Comparison of ENCODE assay signal across 11 cellular contexts in the genomic region with DNA sequence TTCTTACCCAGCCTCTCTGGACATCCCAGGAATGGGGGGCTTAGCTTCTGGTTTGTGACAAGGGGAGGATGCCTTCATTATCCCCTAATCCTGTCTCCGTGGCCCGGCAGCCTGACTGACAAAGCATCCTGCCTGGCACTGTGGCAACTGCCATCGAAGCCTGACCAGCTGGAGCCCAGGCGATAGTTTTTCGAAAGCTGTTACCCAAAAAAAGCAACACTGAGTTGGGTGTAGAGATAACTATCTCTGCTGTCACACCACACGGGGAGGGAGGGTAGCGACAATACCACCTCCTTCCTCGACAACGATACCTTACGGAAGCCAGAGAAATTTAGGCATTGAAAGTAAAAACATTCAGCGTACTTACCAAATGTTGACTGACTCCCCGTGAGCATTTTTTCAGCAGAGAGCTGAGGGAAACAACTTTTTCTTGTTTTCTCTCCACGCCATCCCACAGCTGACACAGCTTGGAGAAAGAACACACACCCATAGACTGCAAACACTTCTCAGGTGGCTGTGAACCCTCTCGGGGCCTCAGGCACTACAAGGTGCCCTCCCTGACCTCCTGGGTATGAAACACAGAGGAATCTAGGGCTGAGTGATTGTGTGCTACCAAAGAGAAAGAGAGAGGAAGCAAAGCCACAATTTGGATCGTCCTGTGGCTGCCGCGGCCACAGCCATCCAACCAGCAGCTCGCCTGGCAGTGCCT.
DNase-seq lines count a peak whose midpoint lies in the region; ATAC-seq lines count a peak whose summit lies in the region.
"Had no signal": no experiment of that assay in that cellular context is flagged by ENCODE, and none has a peak within 500 bp of the region (broad histone marks: within the 10 kb centered on the region; RNA-seq: fewer than 3 reads in every experiment).

No MANE protein-coding gene starts in this region.

- POLR2A ChIA-PET in activated CD4-positive, alpha-beta memory T cell treated with anti-CD3 and anti-CD28 coated beads, Interleukin-2, amount 10 ng/mL, durations not matched to agents 7 days and 5 days (lab: Charles Lee): interaction anchor here (0.8 to 2.2 kb wide), 12 partner anchors 10 to 269 kb away, joined by 3 to 11 read pairs (median 4); no protein-coding TSS in a partner anchor
- POLR2A ChIA-PET in activated naive CD8-positive, alpha-beta T cell treated with anti-CD3 and anti-CD28 coated beads, Interleukin-2, amount 10 ng/mL, durations not matched to agents 7 days and 5 days (lab: Charles Lee): interaction anchor here (0.6 to 0.7 kb wide), 3 partner anchors 30 to 446 kb away, joined by 3 to 5 read pairs (median 3); no protein-coding TSS in a partner anchor

- H4K20me1 ChIP-seq in GM23248 (ENCODE audit: insufficient read depth): no peaks in the 10 kb centered on the region

- H3K9me3 ChIP-seq in KOPT-K1 (ENCODE audit: insufficient read depth, low read length, poor library complexity, severe bottlenecking): no peaks in the 10 kb centered on the region
- no peaks in the 10 kb centered on the region for H3K9me3 ChIP-seq in GM23248 (ENCODE audit: low read depth)

- peak overlapping the region; percentile 53 for H3K4me3 Mint-ChIP-seq in activated CD4-positive, alpha-beta memory T cell treated with anti-CD3 and anti-CD28 coated beads, Interleukin-2, amount 10 ng/mL, durations not matched to agents 7 days and 5 days
- H3K4me3 Mint-ChIP-seq in activated naive CD8-positive, alpha-beta T cell treated with anti-CD3 and anti-CD28 coated beads, Interleukin-2, amount 10 ng/mL, durations not matched to agents 7 days and 5 days: peak overlapping the region; percentile 75
- H3K4me3 Mint-ChIP-seq: memory B cell had no signal

- no peaks in the 10 kb centered on the region for H3K36me3 Mint-ChIP-seq in activated CD4-positive, alpha-beta memory T cell treated with anti-CD3 and anti-CD28 coated beads, Interleukin-2, amount 10 ng/mL, durations not matched to agents 7 days and 5 days (ENCODE audit: low read depth)
- peaks cover 2% of the 10 kb centered on the region for H3K36me3 Mint-ChIP-seq in activated naive CD8-positive, alpha-beta T cell treated with anti-CD3 and anti-CD28 coated beads, Interleukin-2, amount 10 ng/mL, durations not matched to agents 7 days and 5 days
- H3K36me3 Mint-ChIP-seq: memory B cell had no signal

- no peak overlapping the region for H3K4me2 ChIP-seq in GM23248 (ENCODE audit: unreplicated experiment)
- H3K4me2 ChIP-seq: hepatocyte had no signal

- in situ Hi-C loops in GM23248 (cut with MboI): no loop called here

- no peaks in the 10 kb centered on the region for H3K9me2 ChIP-seq in GM23248 (ENCODE audit: insufficient read depth)

- H3K27ac Mint-ChIP-seq in activated CD4-positive, alpha-beta memory T cell treated with anti-CD3 and anti-CD28 coated beads, Interleukin-2, amount 10 ng/mL, durations not matched to agents 7 days and 5 days: peak overlapping the region; percentile 84
- peak overlapping the region; percentile 88 for H3K27ac Mint-ChIP-seq in activated naive CD8-positive, alpha-beta T cell treated with anti-CD3 and anti-CD28 coated beads, Interleukin-2, amount 10 ng/mL, durations not matched to agents 7 days and 5 days
- H3K27ac Mint-ChIP-seq: memory B cell had no signal

- DNase-seq in activated CD4-positive, alpha-beta memory T cell treated with anti-CD3 and anti-CD28 coated beads, Interleukin-2, amount 10 ng/mL, durations not matched to agents 7 days and 5 days: peak; percentile 71
- DNase-seq in activated naive CD8-positive, alpha-beta T cell treated with anti-CD3 and anti-CD28 coated beads, Interleukin-2, amount 10 ng/mL, durations not matched to agents 7 days and 5 days: peak; percentile 66
- DNase-seq in stimulated activated CD4-positive, alpha-beta T cell treated with anti-CD3 and anti-CD28 coated beads, Interleukin-2, amount 100 ng/mL, for 48 hours: peak; percentile 30
- no peak for DNase-seq in GM23248
- no peak for DNase-seq in NCI-H82 (lab: John Stamatoyannopoulos, UW)
- no peak for DNase-seq in iPS-NIHi7 (ENCODE audit: extremely low spot score)
- DNase-seq: NCI-H226 had no signal

- peaks cover 9% of the 10 kb centered on the region for H3F3A ChIP-seq in GM23248 (ENCODE audit: insufficient read depth)

- H3K27me3 Mint-ChIP-seq in activated CD4-positive, alpha-beta memory T cell treated with anti-CD3 and anti-CD28 coated beads, Interleukin-2, amount 10 ng/mL, durations not matched to agents 7 days and 5 days: peaks cover 63% of the 10 kb centered on the region
- H3K27me3 Mint-ChIP-seq in activated naive CD8-positive, alpha-beta T cell treated with anti-CD3 and anti-CD28 coated beads, Interleukin-2, amount 10 ng/mL, durations not matched to agents 7 days and 5 days: peaks cover 18% of the 10 kb centered on the region

- WGBS in GM23248 (ENCODE audit: low coverage in 1 of 2, low lambda C conversion rate in 2 of 2, missing lambda C conversion rate in 2 of 2), 2 experiments: 96 to 99% methylated on average over 18 of the region's 18 CpGs

- H3K36me3 ChIP-seq in KOPT-K1 (ENCODE audit: insufficient read depth, low read length) (no peaks in the 10 kb centered on the region), GM23248 (ENCODE audit: low read depth) (no peaks in the 10 kb centered on the region)

- peaks cover 59% of the 10 kb centered on the region for H3K4me1 Mint-ChIP-seq in activated CD4-positive, alpha-beta memory T cell treated with anti-CD3 and anti-CD28 coated beads, Interleukin-2, amount 10 ng/mL, durations not matched to agents 7 days and 5 days
- H3K4me1 Mint-ChIP-seq in activated naive CD8-positive, alpha-beta T cell treated with anti-CD3 and anti-CD28 coated beads, Interleukin-2, amount 10 ng/mL, durations not matched to agents 7 days and 5 days: peaks cover 55% of the 10 kb centered on the region

- no peak overlapping the region for H2AFZ ChIP-seq in GM23248
- H2AFZ ChIP-seq: hepatocyte had no signal

- peak overlapping the region; percentile 35 for H3K27ac ChIP-seq in KOPT-K1 (ENCODE audit: low read depth, low read length, poor library complexity, severe bottlenecking)
- H3K27ac ChIP-seq in GM23248: no peak overlapping the region
- H3K27ac ChIP-seq: hepatocyte had no signal

- H3K4me1 ChIP-seq in GM23248 (ENCODE audit: insufficient read depth): peaks cover 11% of the 10 kb centered on the region

- CTCF ChIA-PET in activated CD4-positive, alpha-beta memory T cell treated with anti-CD3 and anti-CD28 coated beads, Interleukin-2, amount 10 ng/mL, durations not matched to agents 7 days and 5 days (lab: Charles Lee): interaction anchor here (0.9 to 1.5 kb wide), 2 partner anchors 10 to 76 kb away, joined by 4 to 10 read pairs; no protein-coding TSS in a partner anchor

- no peaks in the 10 kb centered on the region for H3K79me2 ChIP-seq in GM23248 (ENCODE audit: insufficient read depth)
- H3K79me2 ChIP-seq: hepatocyte had no signal

- no peaks in the 10 kb centered on the region for H3K27me3 ChIP-seq in GM23248 (replicated peaks; ENCODE audit: insufficient read depth)
- H3K27me3 ChIP-seq: hepatocyte had no signal

- H3K9me3 Mint-ChIP-seq in activated CD4-positive, alpha-beta memory T cell treated with anti-CD3 and anti-CD28 coated beads, Interleukin-2, amount 10 ng/mL, durations not matched to agents 7 days and 5 days: no peaks in the 10 kb centered on the region
- H3K9me3 Mint-ChIP-seq in activated naive CD8-positive, alpha-beta T cell treated with anti-CD3 and anti-CD28 coated beads, Interleukin-2, amount 10 ng/mL, durations not matched to agents 7 days and 5 days: no peaks in the 10 kb centered on the region
- H3K9me3 Mint-ChIP-seq: memory B cell had no signal

- peak; percentile 43 for ATAC-seq in activated naive CD8-positive, alpha-beta T cell treated with anti-CD3 and anti-CD28 coated beads, Interleukin-2, amount 10 ng/mL, durations not matched to agents 7 days and 5 days (ENCODE audit: low read depth)
- no peak for ATAC-seq in HG03159 (IDR thresholded peaks at IDR 0.05; ENCODE audit: unreplicated experiment)

- H3K9ac ChIP-seq in GM23248: no peak overlapping the region

- H3K4me3 ChIP-seq in GM23248: no peak overlapping the region
- H3K4me3 ChIP-seq: hepatocyte had no signal

Comparison
In these comparisons a context has a peak if more than half of its experiments do, and no peak if none do; other contexts are left out.
1. DNase-seq: peak in activated CD4-positive, alpha-beta memory T cell treated with anti-CD3 and anti-CD28 coated beads, Interleukin-2, amount 10 ng/mL, durations not matched to agents 7 days and 5 days (single experiment), activated naive CD8-positive, alpha-beta T cell treated with anti-CD3 and anti-CD28 coated beads, Interleukin-2, amount 10 ng/mL, durations not matched to agents 7 days and 5 days (single experiment) and stimulated activated CD4-positive, alpha-beta T cell treated with anti-CD3 and anti-CD28 coated beads, Interleukin-2, amount 100 ng/mL, for 48 hours (2 of 2); none in GM23248 (single experiment), NCI-H82 (single experiment) and iPS-NIHi7 (single experiment).